Comparison of ENCODE assay signal across 1 cellular context in the genomic region with DNA sequence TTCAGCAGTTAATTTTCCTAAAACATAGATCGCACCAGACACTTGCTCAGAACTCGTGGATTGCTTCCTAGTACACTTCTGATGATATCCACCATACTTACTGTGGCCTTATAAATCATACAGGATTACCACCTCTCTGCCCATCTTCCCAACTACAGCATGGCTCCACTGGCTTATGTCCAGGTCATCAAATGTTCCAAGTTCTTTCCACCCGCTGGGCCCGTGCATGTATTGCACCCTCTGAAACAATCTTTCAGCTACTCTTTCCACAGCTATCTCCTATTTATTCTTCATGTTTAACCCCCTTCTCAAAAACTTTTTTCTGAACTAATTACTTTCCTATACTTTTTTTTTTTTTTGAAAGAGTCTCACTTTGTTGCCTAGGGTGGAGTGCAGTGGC.
TF ChIP-seq lines count a peak whose summit lies in the region.

No MANE protein-coding gene starts in this region.

TF ChIP-seq in A549, 52 proteins besides CTCF, POLR2A, EP300 and RAD21 (continued from another document):
- TF ChIP-seq, protein P1, sequence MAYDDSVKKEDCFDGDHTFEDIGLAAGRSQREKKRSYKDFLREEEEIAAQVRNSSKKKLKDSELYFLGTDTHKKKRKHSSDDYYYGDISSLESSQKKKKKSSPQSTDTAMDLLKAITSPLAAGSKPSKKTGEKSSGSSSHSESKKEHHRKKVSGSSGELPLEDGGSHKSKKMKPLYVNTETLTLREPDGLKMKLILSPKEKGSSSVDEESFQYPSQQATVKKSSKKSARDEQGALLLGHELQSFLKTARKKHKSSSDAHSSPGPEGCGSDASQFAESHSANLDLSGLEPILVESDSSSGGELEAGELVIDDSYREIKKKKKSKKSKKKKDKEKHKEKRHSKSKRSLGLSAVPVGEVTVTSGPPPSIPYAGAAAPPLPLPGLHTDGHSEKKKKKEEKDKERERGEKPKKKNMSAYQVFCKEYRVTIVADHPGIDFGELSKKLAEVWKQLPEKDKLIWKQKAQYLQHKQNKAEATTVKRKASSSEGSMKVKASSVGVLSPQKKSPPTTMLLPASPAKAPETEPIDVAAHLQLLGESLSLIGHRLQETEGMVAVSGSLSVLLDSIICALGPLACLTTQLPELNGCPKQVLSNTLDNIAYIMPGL (CRISPR knock-in tag; IDR thresholded peaks at IDR 0.05; ENCODE audit: borderline replicate concordance): no peak
- TF ChIP-seq PHF8 (IDR thresholded peaks at IDR 0.05; ENCODE audit: borderline replicate concordance, low read depth) (no peak), RARB (CRISPR knock-in tag; IDR thresholded peaks at IDR 0.05) (no peak)
